ENCODE assay signal across 8 cellular contexts in the genomic region with DNA sequence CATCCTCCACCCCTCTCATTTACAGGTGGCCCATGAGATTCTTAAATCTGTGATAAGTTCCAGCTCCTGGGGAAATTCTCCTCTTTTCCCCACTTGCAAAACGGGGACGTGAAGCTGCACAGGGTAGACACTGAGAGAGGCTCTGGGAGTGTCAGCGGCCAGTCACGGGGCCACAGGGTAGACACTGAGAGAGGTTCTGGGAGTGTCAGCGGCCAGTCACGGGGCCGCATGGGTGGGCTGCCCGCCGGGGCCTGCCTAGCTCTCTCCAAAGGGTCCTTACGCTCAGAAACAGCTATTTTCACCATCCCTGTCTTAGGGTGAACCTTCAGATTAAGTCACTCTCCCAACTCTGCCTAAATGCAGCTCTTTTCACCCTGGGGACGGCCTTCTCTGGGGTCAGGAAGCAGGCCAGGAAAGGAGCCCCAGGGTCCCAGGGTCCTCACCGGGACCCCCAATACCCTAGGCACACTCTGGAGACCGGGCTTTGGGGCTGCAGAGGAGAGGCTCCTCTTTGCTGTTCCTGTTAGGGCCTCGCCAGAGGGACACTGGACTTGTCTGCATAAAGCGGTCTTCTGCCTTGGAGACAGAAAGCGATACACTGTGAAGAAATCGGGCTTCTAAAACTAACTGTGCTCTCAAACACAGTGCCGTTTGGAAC. TPM values are rescaled to one million over a fixed set of nuclear protein-coding genes. Genes with fewer than 3 reads are reported as not detected.
A peak's percentile ranks its signal among the peaks of the same experiment; 100 is the strongest.
DNase-seq lines count a peak whose midpoint lies in the region; ATAC-seq and TF ChIP-seq lines count a peak whose summit lies in the region.

No MANE protein-coding gene starts in this region.

- H3K36me3 ChIP-seq in ascending aorta, result no peaks in the 10 kb centered on the region
- no peaks in the 10 kb centered on the region for H3K36me3 ChIP-seq in muscle layer of duodenum (ENCODE audit: control insufficient read depth in 1 of 2, insufficient read depth in 2 of 2, low read length in 2 of 2)
- H3K36me3 ChIP-seq in MG63, result no peaks in the 10 kb centered on the region

- TF ChIP-seq CTCF in CD14-positive monocyte (IDR thresholded peaks at IDR 0.05) (no peak), ascending aorta (IDR thresholded peaks at IDR 0.05) (no peak)

- H3K27me3 ChIP-seq in ascending aorta (no peaks in the 10 kb centered on the region), muscle layer of duodenum (ENCODE audit: low read depth, low read length) (no peaks in the 10 kb centered on the region), MG63 (no peaks in the 10 kb centered on the region)

- ATAC-seq in HG03095 (IDR thresholded peaks at IDR 0.05; ENCODE audit: unreplicated experiment) (peak; percentile 26), GM18502 (IDR thresholded peaks at IDR 0.05; ENCODE audit: poor library complexity, unreplicated experiment) (no peak), HG03039 (IDR thresholded peaks at IDR 0.05; ENCODE audit: unreplicated experiment) (no peak)

- intact Hi-C loops in CD14-positive monocyte (cut with micrococcal nuclease), result loop anchor here (2.0 to 10.0 kb wide), 5 partner anchors 20 to 1080 kb away; partner anchors contain the start of genes PRRC2B (in 1 of the 2) and SETX (in 1 of the 2)
- intact Hi-C loops in ascending aorta (cut with DNase I), result no loop called here

- H3K4me1 Mint-ChIP-seq in CD14-positive monocyte, result peaks cover 62% of the 10 kb centered on the region

- peaks cover 2 to 7% of the 10 kb centered on the region in 2 donors for H3K4me1 ChIP-seq in ascending aorta
- peaks cover 5 to 14% of the 10 kb centered on the region in 2 donors for H3K4me1 ChIP-seq in muscle layer of duodenum (ENCODE audit: control insufficient read depth in 1 of 2, insufficient read depth in 2 of 2, low read length in 2 of 2)

- H3K4me3 ChIP-seq in ascending aorta, result peak overlapping the region; percentile 33 to 98
- peak overlapping the region; percentile 57 to 63 for H3K4me3 ChIP-seq in muscle layer of duodenum (ENCODE audit: low read depth in 1 of 2, low read length in 2 of 2)
- H3K4me3 ChIP-seq in MG63, result no peak overlapping the region

- H3K9me3 ChIP-seq in ascending aorta (no peaks in the 10 kb centered on the region), muscle layer of duodenum (ENCODE audit: control insufficient read depth in 1 of 2, low read length in 2 of 2) (no peaks in the 10 kb centered on the region), MG63 (no peaks in the 10 kb centered on the region)

- DNase-seq in CD14-positive monocyte (ENCODE audit: low spot score) (no peak), ascending aorta (ENCODE audit: low spot score in 2 of 2) (no peak), MG63 (no peak), ecto neural progenitor cell (ENCODE audit: low spot score) (no peak)

- H3K36me3 Mint-ChIP-seq in CD14-positive monocyte, result peaks cover 3 to 15% of the 10 kb centered on the region in 2 donors

- peak overlapping the region; percentile 92 to 98 (median 96) for H3K27ac Mint-ChIP-seq in CD14-positive monocyte

- no peaks in the 10 kb centered on the region for H3K27me3 Mint-ChIP-seq in CD14-positive monocyte (ENCODE audit: low read depth in 3 of 3)

- H3K9me3 Mint-ChIP-seq in CD14-positive monocyte, result peaks cover 0 to 2% (median 0%) of the 10 kb centered on the region in 7 donors

- H3K4me3 Mint-ChIP-seq in CD14-positive monocyte, result peak overlapping the region; percentile 99 to 100

- peak overlapping the region; percentile 45 to 71 for H3K27ac ChIP-seq in ascending aorta
- H3K27ac ChIP-seq in muscle layer of duodenum (ENCODE audit: low read length), result peak overlapping the region; percentile 93

RNA-seq across cellular contexts. Expression of gene FAM78A, which starts 1.5 kb away (rescaled TPM):
- 1 to 10 TPM; 6.4 to 7.2 TPM for polyA plus RNA-seq in CD14-positive monocyte
- total RNA-seq in ascending aorta, result 6.2 TPM
- total RNA-seq in MG63 (2014; rRNA removed; shearing (Covaris generic); ENCODE audit: low replicate concordance), result 0.64 and 0.82 TPM in 2 replicates

RNA-seq across cellular contexts. Expression of gene PLPP7, which starts 14.7 kb away (rescaled TPM):
- polyA plus RNA-seq in CD14-positive monocyte, result 1 to 10 TPM; 1.5 to 3.1 TPM
- total RNA-seq in ascending aorta, result 15.8 TPM
- total RNA-seq in MG63 (2014; rRNA removed; shearing (Covaris generic); ENCODE audit: low replicate concordance), result 8.1 and 16.3 TPM in 2 replicates
